Comparison of ENCODE assay signal across 28 cellular contexts in genomic region chr4:17758459-17758858, GRCh38. TPM values are rescaled to one million over a fixed set of nuclear protein-coding genes. Genes with fewer than 3 reads are reported as not detected.
A peak's percentile ranks its signal among the peaks of the same experiment; 100 is the strongest.
DNase-seq lines count a peak whose midpoint lies in the region; ATAC-seq and TF ChIP-seq lines count a peak whose summit lies in the region.
"Had no signal": no experiment of that assay in that cellular context is flagged by ENCODE, and none has a peak within 500 bp of the region (broad histone marks: within the 10 kb centered on the region; RNA-seq: fewer than 3 reads in every experiment).

No MANE protein-coding gene starts in this region.

- no peak overlapping the region for H3K27ac Mint-ChIP-seq in stimulated activated effector memory CD8-positive, alpha-beta T cell treated with anti-CD3 and anti-CD28 coated beads, Interleukin-12 subunit alpha, Interleukin-12 subunit beta, amount 100 ng/mL, for 72 hours
- H3K27ac Mint-ChIP-seq: activated CD8-positive, alpha-beta memory T cell treated with anti-CD3 and anti-CD28 coated beads, Interleukin-2, amount 10 ng/mL, durations not matched to agents 7 days and 5 days; activated naive CD4-positive, alpha-beta T cell treated with anti-CD3 and anti-CD28 coated beads for 36 hours; activated T-cell treated with anti-CD3 and anti-CD28 coated beads, Interleukin-2, amount 50 U/mL, for 72 hours; CD4-positive, alpha-beta memory T cell; mesothelial cell of epicardium; naive thymus-derived CD8-positive, alpha-beta T cell had no signal

- dilution Hi-C loops in mammary epithelial cell (cut with HindIII; ENCODE audit: low sequenced_read_pairs): no loop called here

- DNase-seq in Ammon's horn (ENCODE audit: low spot score) (peak; percentile 34), NCI-H1417 (lab: John Stamatoyannopoulos, UW) (peak; percentile 61 to 91 (median 88)), NCI-H2171 treated with DMSO at 0.1 percent for 48 hours (lab: John Stamatoyannopoulos, UW) (peak; percentile 83), NCI-H82 treated with DMSO at 0.1 percent for 48 hours (lab: John Stamatoyannopoulos, UW; ENCODE audit: unreplicated experiment) (peak; percentile 40), mammary epithelial cell (no peak)
- no peak for DNase-seq in stimulated activated effector memory CD8-positive, alpha-beta T cell treated with anti-CD3 and anti-CD28 coated beads, Interleukin-12 subunit alpha, Interleukin-12 subunit beta, amount 100 ng/mL, for 72 hours (ENCODE audit: low spot score in 2 of 2)
- no peak for DNase-seq in activated naive CD4-positive, alpha-beta T cell treated with Interleukin-2 at 50 U/mL for 16 hours
- no peak for DNase-seq in effector CD4-positive, alpha-beta T cell
- DNase-seq: activated CD8-positive, alpha-beta memory T cell treated with anti-CD3 and anti-CD28 coated beads, Interleukin-2, amount 10 ng/mL, durations not matched to agents 7 days and 5 days; activated naive CD4-positive, alpha-beta T cell treated with anti-CD3 and anti-CD28 coated beads for 36 hours; activated T-cell treated with anti-CD3 and anti-CD28 coated beads, Interleukin-2, amount 50 U/mL, for 72 hours; AML-193; brain microvascular endothelial cell; CD4-positive, alpha-beta memory T cell; GOT3; Karpas-422; left ventricle myocardium superior; naive thymus-derived CD8-positive, alpha-beta T cell; small intestine; stimulated activated CD8-positive, alpha-beta memory T cell treated with anti-CD3 and anti-CD28 coated beads, Interleukin-4, amount 100 ng/mL, for 48 hours; stomach; T1000; thyroid gland had no signal

- H3K4me3 Mint-ChIP-seq in stimulated activated effector memory CD8-positive, alpha-beta T cell treated with anti-CD3 and anti-CD28 coated beads, Interleukin-12 subunit alpha, Interleukin-12 subunit beta, amount 100 ng/mL, for 72 hours: no peak overlapping the region
- H3K4me3 Mint-ChIP-seq: activated CD8-positive, alpha-beta memory T cell treated with anti-CD3 and anti-CD28 coated beads, Interleukin-2, amount 10 ng/mL, durations not matched to agents 7 days and 5 days; activated naive CD4-positive, alpha-beta T cell treated with anti-CD3 and anti-CD28 coated beads for 36 hours; activated T-cell treated with anti-CD3 and anti-CD28 coated beads, Interleukin-2, amount 50 U/mL, for 72 hours; CD4-positive, alpha-beta memory T cell; mesothelial cell of epicardium; naive thymus-derived CD8-positive, alpha-beta T cell had no signal

- no peaks in the 10 kb centered on the region for H3K4me1 Mint-ChIP-seq in stimulated activated effector memory CD8-positive, alpha-beta T cell treated with anti-CD3 and anti-CD28 coated beads, Interleukin-12 subunit alpha, Interleukin-12 subunit beta, amount 100 ng/mL, for 72 hours
- H3K4me1 Mint-ChIP-seq: activated CD8-positive, alpha-beta memory T cell treated with anti-CD3 and anti-CD28 coated beads, Interleukin-2, amount 10 ng/mL, durations not matched to agents 7 days and 5 days; CD4-positive, alpha-beta memory T cell; mesothelial cell of epicardium had no signal

- CTCF ChIA-PET in mammary epithelial cell (lab: Charles Lee; ENCODE audit: low non-redundant PET): interaction anchor here (0.6 kb wide), 1 partner anchor 700 kb away, joined by 3 read pairs; no protein-coding TSS in a partner anchor

- H3K27me3 ChIP-seq in mammary epithelial cell (ENCODE audit: insufficient read depth, low read length): peaks cover 4% of the 10 kb centered on the region
- H3K27me3 ChIP-seq: brain microvascular endothelial cell, stomach, thyroid gland had no signal

- no peaks in the 10 kb centered on the region for H3K36me3 Mint-ChIP-seq in stimulated activated effector memory CD8-positive, alpha-beta T cell treated with anti-CD3 and anti-CD28 coated beads, Interleukin-12 subunit alpha, Interleukin-12 subunit beta, amount 100 ng/mL, for 72 hours
- H3K36me3 Mint-ChIP-seq: activated CD8-positive, alpha-beta memory T cell treated with anti-CD3 and anti-CD28 coated beads, Interleukin-2, amount 10 ng/mL, durations not matched to agents 7 days and 5 days; CD4-positive, alpha-beta memory T cell; mesothelial cell of epicardium; naive thymus-derived CD8-positive, alpha-beta T cell had no signal

- in situ Hi-C loops in mammary epithelial cell (cut with MboI; ENCODE audit: low sequenced_read_pairs in 2 of 2): no loop called here

- BruUV-seq in mammary epithelial cell (replicated peaks; lab: Mats Ljungman, UMichigan): no TSS peak

- no peak overlapping the region for H3K9ac ChIP-seq in mammary epithelial cell (ENCODE audit: insufficient read depth, low read length)

- H3K79me2 ChIP-seq in mammary epithelial cell (ENCODE audit: insufficient read depth, low read length): no peaks in the 10 kb centered on the region

- H3K4me2 ChIP-seq in mammary epithelial cell (ENCODE audit: insufficient read depth, low read depth, low read length): no peak overlapping the region
- H3K4me2 ChIP-seq: A549 had no signal

- H3K9me3 Mint-ChIP-seq in stimulated activated effector memory CD8-positive, alpha-beta T cell treated with anti-CD3 and anti-CD28 coated beads, Interleukin-12 subunit alpha, Interleukin-12 subunit beta, amount 100 ng/mL, for 72 hours: no peaks in the 10 kb centered on the region
- H3K9me3 Mint-ChIP-seq: activated naive CD4-positive, alpha-beta T cell treated with anti-CD3 and anti-CD28 coated beads for 36 hours; activated T-cell treated with anti-CD3 and anti-CD28 coated beads, Interleukin-2, amount 50 U/mL, for 72 hours; CD4-positive, alpha-beta memory T cell; mesothelial cell of epicardium; naive thymus-derived CD8-positive, alpha-beta T cell had no signal

- no peak overlapping the region for H2AFZ ChIP-seq in mammary epithelial cell (ENCODE audit: low read depth, low read length)

- no peaks in the 10 kb centered on the region for H4K20me1 ChIP-seq in mammary epithelial cell (ENCODE audit: insufficient read depth, low read length)

- H3K9me3 ChIP-seq in mammary epithelial cell (replicated peaks; ENCODE audit: insufficient read depth, low read length): no peaks in the 10 kb centered on the region
- H3K9me3 ChIP-seq: A549, stomach, thyroid gland had no signal

- TF ChIP-seq CTCF in mammary epithelial cell (conservative IDR thresholded peaks at IDR 0.05 in 1 of 2, IDR thresholded peaks at IDR 0.05 in 1 of 2; ENCODE audit: extremely low read depth in 1 of 2, insufficient read depth in 1 of 2, low read depth in 1 of 2, low read length in 2 of 2): no peak

- H3K27ac ChIP-seq in mammary epithelial cell (ENCODE audit: insufficient read depth, low read depth, low read length): no peak overlapping the region
- H3K27ac ChIP-seq: A549, brain microvascular endothelial cell, stomach, thyroid gland had no signal

- ATAC-seq in stimulated activated effector memory CD8-positive, alpha-beta T cell treated with anti-CD3 and anti-CD28 coated beads, Interleukin-12 subunit alpha, Interleukin-12 subunit beta, amount 100 ng/mL, for 72 hours: no peak
- ATAC-seq: A549; activated CD8-positive, alpha-beta memory T cell treated with anti-CD3 and anti-CD28 coated beads, Interleukin-2, amount 10 ng/mL, durations not matched to agents 7 days and 5 days; activated T-cell treated with anti-CD3 and anti-CD28 coated beads, Interleukin-2, amount 50 U/mL, for 72 hours; HepG2; left ventricle myocardium superior; naive thymus-derived CD8-positive, alpha-beta T cell; Panc1 had no signal

- WGBS in mammary epithelial cell (ENCODE audit: low coverage, missing lambda C conversion rate): 71% methylated on average over 4 of the region's 4 CpGs

- no peak overlapping the region for H3K4me3 ChIP-seq in mammary epithelial cell (replicated peaks in 1 of 3; ENCODE audit: insufficient read depth in 1 of 3, low read depth in 2 of 3, low read length in 3 of 3)
- H3K4me3 ChIP-seq: A549, stomach, thyroid gland had no signal

- intact Hi-C loops in mammary epithelial cell (cut with micrococcal nuclease): no loop called here

- H3K36me3 ChIP-seq in mammary epithelial cell (ENCODE audit: insufficient read depth, low read length): no peaks in the 10 kb centered on the region
- H3K36me3 ChIP-seq: brain microvascular endothelial cell, stomach, thyroid gland had no signal

- no peaks in the 10 kb centered on the region for H3K4me1 ChIP-seq in mammary epithelial cell (ENCODE audit: insufficient read depth, low read length)
- H3K4me1 ChIP-seq: A549, stomach, thyroid gland had no signal

RNA-seq across cellular contexts. Expression of gene FAM184B, which starts 23.0 kb away (rescaled TPM):
- 1 to 10 TPM in 1 of 2 donors, under 1 TPM in 1; 0.05 to 5.5 TPM for total RNA-seq in mammary epithelial cell
- polyA plus RNA-seq in mammary epithelial cell: 0.01 TPM
- not detected for polyA minus RNA-seq in mammary epithelial cell
- total RNA-seq: activated naive CD4-positive, alpha-beta T cell treated with anti-CD3 and anti-CD28 coated beads for 36 hours; activated T-cell treated with anti-CD3 and anti-CD28 coated beads, Interleukin-2, amount 50 U/mL, for 72 hours; CD4-positive, alpha-beta memory T cell; HepG2; left ventricle myocardium superior; naive thymus-derived CD8-positive, alpha-beta T cell; osteocyte; thyroid gland had no signal
- polyA plus RNA-seq: A549; CD4-positive, alpha-beta memory T cell; HepG2 had no signal

RNA-seq across cellular contexts. Expression of gene DCAF16, which starts 52.1 kb away (rescaled TPM):
- 10 to 100 TPM; 28.5 to 32.7 TPM for total RNA-seq in mammary epithelial cell
- 12.2 TPM for polyA plus RNA-seq in mammary epithelial cell
- 13.7 TPM for polyA minus RNA-seq in mammary epithelial cell

RNA-seq across cellular contexts. Expression of gene NCAPG, which starts 52.3 kb away (rescaled TPM):
- 10 to 100 TPM in 1 of 2 donors, 1 to 10 TPM in 1; 2.0 to 39.4 TPM for total RNA-seq in mammary epithelial cell
- 18.5 TPM for polyA plus RNA-seq in mammary epithelial cell
- polyA minus RNA-seq in mammary epithelial cell: 46.0 TPM

Comparison
In these comparisons a context has a peak if more than half of its experiments do, and no peak if none do; other contexts are left out.
1. DNase-seq: peak in Ammon's horn (single experiment), NCI-H1417 (3 of 3), NCI-H2171 treated with DMSO at 0.1 percent for 48 hours (single experiment) and NCI-H82 treated with DMSO at 0.1 percent for 48 hours (single experiment); none in stimulated activated effector memory CD8-positive, alpha-beta T cell treated with anti-CD3 and anti-CD28 coated beads, Interleukin-12 subunit alpha, Interleukin-12 subunit beta, amount 100 ng/mL, for 72 hours (0 of 2), activated naive CD4-positive, alpha-beta T cell treated with Interleukin-2 at 50 U/mL for 16 hours (single experiment), mammary epithelial cell (single experiment) and effector CD4-positive, alpha-beta T cell (single experiment).